In the genomic region with DNA sequence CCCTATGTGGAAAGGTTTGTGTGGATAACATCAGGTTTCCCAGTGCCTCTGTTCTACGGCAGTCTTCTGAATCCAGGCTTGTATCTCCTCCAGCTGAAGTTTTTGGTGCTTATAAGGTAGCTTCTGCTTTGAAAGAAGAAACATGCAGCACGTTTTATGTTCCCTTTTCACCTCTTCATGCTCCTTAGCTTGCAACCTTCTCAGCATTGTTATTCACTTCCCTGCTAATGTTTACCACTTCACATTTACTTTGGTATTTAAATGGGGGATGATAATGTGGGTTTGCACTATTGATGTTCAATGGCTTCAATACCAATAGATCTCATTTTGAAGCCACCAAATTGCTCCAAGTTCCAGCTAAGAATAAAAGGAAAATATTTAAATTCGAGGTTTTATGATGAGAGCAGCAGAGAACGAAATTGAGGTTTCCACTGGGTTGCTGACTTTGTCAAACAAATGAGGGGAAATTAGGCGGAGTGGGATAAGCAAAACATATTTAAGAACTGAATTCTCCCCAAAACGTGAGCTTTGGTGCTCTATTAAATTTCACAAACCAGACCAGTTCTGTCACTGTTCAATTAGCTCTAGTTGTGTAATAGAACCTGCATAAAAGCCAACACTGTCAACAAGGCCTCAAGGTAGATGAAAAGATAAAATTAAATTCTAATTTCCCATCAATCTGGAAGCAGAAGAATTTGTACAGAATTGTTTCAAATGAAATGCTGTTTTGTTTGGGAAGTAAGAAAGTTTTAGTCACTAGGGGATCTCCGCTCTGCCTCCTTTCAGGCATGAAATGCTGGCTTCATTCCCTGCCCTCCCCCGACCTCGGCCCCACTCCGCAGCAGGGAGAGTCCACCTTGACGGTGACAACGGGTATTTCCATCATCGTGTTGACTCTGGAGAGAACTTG, we compare ENCODE assay signal across 21 cellular contexts. TPM values are rescaled to one million over a fixed set of nuclear protein-coding genes. Genes with fewer than 3 reads are reported as not detected.
DNase-seq lines count a peak whose midpoint lies in the region; ATAC-seq, FAIRE-seq and TF ChIP-seq lines count a peak whose summit lies in the region.
"Had no signal": no experiment of that assay in that cellular context is flagged by ENCODE, and none has a peak within 500 bp of the region (broad histone marks: within the 10 kb centered on the region; RNA-seq: fewer than 3 reads in every experiment).

No MANE protein-coding gene starts in this region.

- no peak overlapping the region for H3K27ac ChIP-seq in H1 (ENCODE audit: low read depth, low read length)
- H3K27ac ChIP-seq: heart left ventricle, left ventricle myocardium inferior, Peyer's patch, sigmoid colon had no signal

- H3K23ac ChIP-seq in H1 (ENCODE audit: insufficient read length), result no peak overlapping the region

- H3K4me3 ChIP-seq in H1 (ENCODE audit: extremely low read depth in 1 of 4, insufficient read depth in 2 of 4, low read depth in 3 of 4, low read length in 4 of 4), result peak overlapping the region in 1 of 4 experiments; percentile 20; a peak in 1 of 8 replicates
- H3K4me3 ChIP-seq: heart left ventricle, left ventricle myocardium inferior, Peyer's patch, sigmoid colon had no signal

- peaks cover 12 to 13% of the 10 kb centered on the region in 2 experiments for H3K9me3 ChIP-seq in H1 (ENCODE audit: insufficient read depth in 2 of 2, low read depth in 1 of 2, low read length in 1 of 2)
- H3K9me3 ChIP-seq: heart left ventricle, left ventricle myocardium inferior, Peyer's patch, sigmoid colon had no signal

- H3K79me2 ChIP-seq in H1 (ENCODE audit: control insufficient read depth in 1 of 2, insufficient read depth in 2 of 2, low read length in 2 of 2), result no peaks in the 10 kb centered on the region

- peak overlapping the region; percentile 86 for H3K27ac Mint-ChIP-seq in stimulated activated memory B cell treated with anti-CD40 and anti-IgM and Interleukin-4, amounts not matched to agents 10 μg/mL and 1 μg/mL and 100 μg/mL, for 72 hours
- no peak overlapping the region for H3K27ac Mint-ChIP-seq in activated CD4-positive, alpha-beta memory T cell treated with anti-CD3 and anti-CD28 coated beads, Interleukin-2, amount 10 ng/mL, durations not matched to agents 7 days and 5 days
- H3K27ac Mint-ChIP-seq: nephron had no signal

- H3K23me2 ChIP-seq in H1 (ENCODE audit: low read depth, low read length), result no peaks in the 10 kb centered on the region

- CTCF ChIA-PET in H1 (lab: Charles Lee; ENCODE audit: partially characterized antibody), result interaction anchor here (0.7 to 1.6 kb wide), 3 partner anchors 11 to 96 kb away, joined by 3 to 5 read pairs (median 4); no protein-coding TSS in a partner anchor
- CTCF ChIA-PET in activated CD4-positive, alpha-beta memory T cell treated with anti-CD3 and anti-CD28 coated beads, Interleukin-2, amount 10 ng/mL, durations not matched to agents 7 days and 5 days (lab: Charles Lee), result no interaction called here

- H4K91ac ChIP-seq in H1 (replicated peaks; ENCODE audit: insufficient read length, low read length), result no peak overlapping the region

- peaks cover 68% of the 10 kb centered on the region for H3K4me1 Mint-ChIP-seq in stimulated activated memory B cell treated with anti-CD40 and anti-IgM and Interleukin-4, amounts not matched to agents 10 μg/mL and 1 μg/mL and 100 μg/mL, for 72 hours
- H3K4me1 Mint-ChIP-seq in activated CD4-positive, alpha-beta memory T cell treated with anti-CD3 and anti-CD28 coated beads, Interleukin-2, amount 10 ng/mL, durations not matched to agents 7 days and 5 days, result peaks cover 4% of the 10 kb centered on the region
- H3K4me1 Mint-ChIP-seq: nephron had no signal

- H2BK20ac ChIP-seq in H1 (ENCODE audit: low read length), result no peak overlapping the region

- no peak overlapping the region for H2BK12ac ChIP-seq in H1 (ENCODE audit: low read depth, low read length)

- POLR2A ChIA-PET in H1 (lab: Charles Lee; ENCODE audit: partially characterized antibody), result no interaction called here
- POLR2A ChIA-PET in activated CD4-positive, alpha-beta memory T cell treated with anti-CD3 and anti-CD28 coated beads, Interleukin-2, amount 10 ng/mL, durations not matched to agents 7 days and 5 days (lab: Charles Lee), result no interaction called here

- no peak overlapping the region for H3K56ac ChIP-seq in H1 (replicated peaks; ENCODE audit: insufficient read length, low read depth, low read length)

- no peak overlapping the region for H2AK5ac ChIP-seq in H1 (ENCODE audit: low read depth, low read length)

- WGBS in H1 (ENCODE audit: extremely low coverage in 1 of 2, insufficient coverage in 1 of 2, insufficient read length in 1 of 2, insufficient replicate concordance in 2 of 2, low coverage in 1 of 2, low lambda C conversion rate in 2 of 2, missing lambda C conversion rate in 1 of 2), 2 experiments, result 80% methylated on average over 13 of the region's 13 CpGs; no CpG with 5 or more reads in 1 of the 2 experiments

- H4K20me1 ChIP-seq in H1 (replicated peaks in 1 of 2; ENCODE audit: control insufficient read depth in 1 of 2, insufficient read depth in 2 of 2, low read length in 2 of 2), result no peaks in the 10 kb centered on the region

- ATAC-seq in GM18907 (IDR thresholded peaks at IDR 0.05; ENCODE audit: unreplicated experiment) (peak; percentile 60), HG02870 (IDR thresholded peaks at IDR 0.05; ENCODE audit: unreplicated experiment) (peak; percentile 43), sciatic nerve (no peak)
- peak; percentile 80 for ATAC-seq in stimulated activated memory B cell treated with anti-CD40 and anti-IgM and Interleukin-4, amounts not matched to agents 10 μg/mL and 1 μg/mL and 100 μg/mL, for 72 hours
- ATAC-seq: heart left ventricle had no signal

- H2BK15ac ChIP-seq in H1 (ENCODE audit: low read length), result no peak overlapping the region

- no peak overlapping the region for H2BK120ac ChIP-seq in H1 (replicated peaks; ENCODE audit: low read depth, low read length)

- H3K4ac ChIP-seq in H1 (replicated peaks; ENCODE audit: insufficient read length, low read depth, low read length), result no peak overlapping the region

- H3K36me3 Mint-ChIP-seq in stimulated activated memory B cell treated with anti-CD40 and anti-IgM and Interleukin-4, amounts not matched to agents 10 μg/mL and 1 μg/mL and 100 μg/mL, for 72 hours, result no peaks in the 10 kb centered on the region
- no peaks in the 10 kb centered on the region for H3K36me3 Mint-ChIP-seq in activated CD4-positive, alpha-beta memory T cell treated with anti-CD3 and anti-CD28 coated beads, Interleukin-2, amount 10 ng/mL, durations not matched to agents 7 days and 5 days (ENCODE audit: low read depth)

- H3K9me3 Mint-ChIP-seq in stimulated activated memory B cell treated with anti-CD40 and anti-IgM and Interleukin-4, amounts not matched to agents 10 μg/mL and 1 μg/mL and 100 μg/mL, for 72 hours, result no peaks in the 10 kb centered on the region
- peaks cover 17% of the 10 kb centered on the region for H3K9me3 Mint-ChIP-seq in activated CD4-positive, alpha-beta memory T cell treated with anti-CD3 and anti-CD28 coated beads, Interleukin-2, amount 10 ng/mL, durations not matched to agents 7 days and 5 days

- no peak for FAIRE-seq in H1 (lab: Jason Lieb, UNC)

- H2AFZ ChIP-seq in H1 (ENCODE audit: low read length), result no peak overlapping the region; the same call in 1 of the 2 replicates

- no peak for TF ChIP-seq RAD21 in H1 (IDR thresholded peaks at IDR 0.05 in 1 of 2, conservative IDR thresholded peaks at IDR 0.05 in 1 of 2; ENCODE audit: low read depth in 2 of 2, low read length in 2 of 2)

- H3K4me3 Mint-ChIP-seq in stimulated activated memory B cell treated with anti-CD40 and anti-IgM and Interleukin-4, amounts not matched to agents 10 μg/mL and 1 μg/mL and 100 μg/mL, for 72 hours, result peak overlapping the region; percentile 40
- no peak overlapping the region for H3K4me3 Mint-ChIP-seq in activated CD4-positive, alpha-beta memory T cell treated with anti-CD3 and anti-CD28 coated beads, Interleukin-2, amount 10 ng/mL, durations not matched to agents 7 days and 5 days
- H3K4me3 Mint-ChIP-seq: CD14-positive monocyte, nephron had no signal

- no peak overlapping the region for H4K5ac ChIP-seq in H1 (ENCODE audit: insufficient read length, low read depth, low read length)

- H3K27me3 ChIP-seq in H1 (replicated peaks in 1 of 4; ENCODE audit: control insufficient read depth in 3 of 4, extremely low read depth in 1 of 4, insufficient read depth in 3 of 4, low read length in 3 of 4), result no peaks in the 10 kb centered on the region
- H3K27me3 ChIP-seq: heart left ventricle, Peyer's patch, sigmoid colon had no signal

- intact Hi-C loops in sciatic nerve (cut with DNase I), result no loop called here

- H3K36me3 ChIP-seq in H1 (ENCODE audit: control insufficient read depth in 2 of 4, insufficient read depth in 4 of 4, low read length in 3 of 4), result no peaks in the 10 kb centered on the region; a peak in 1 of 8 replicates
- H3K36me3 ChIP-seq: heart left ventricle, left ventricle myocardium inferior, Peyer's patch, sigmoid colon had no signal

- DNase-seq in H1 (ENCODE audit: low read depth in 1 of 2, low spot score in 2 of 2), result no peak
- no peak for DNase-seq in sciatic nerve (ENCODE audit: low spot score)
- no peak for DNase-seq in activated CD4-positive, alpha-beta memory T cell treated with anti-CD3 and anti-CD28 coated beads, Interleukin-2, amount 10 ng/mL, durations not matched to agents 7 days and 5 days
- no peak for DNase-seq in activated gamma-delta T cell treated with Interleukin-2 at 50 U/mL for 16 hours
- DNase-seq: activated T-cell treated with anti-CD3 and anti-CD28 coated beads for 4 hours; DMS79 treated with DMSO at 0.1 percent for 48 hours; heart left ventricle; KG1; left ventricle myocardium inferior; NCI-H146; Peyer's patch; sigmoid colon; stimulated activated CD4-positive, alpha-beta T cell treated with anti-CD3 and anti-CD28 coated beads, Interleukin-4, amount 100 ng/mL, for 4 hours; stimulated activated naive CD4-positive, alpha-beta T cell; T-helper 1 cell had no signal

- no peaks in the 10 kb centered on the region for H3K27me3 Mint-ChIP-seq in stimulated activated memory B cell treated with anti-CD40 and anti-IgM and Interleukin-4, amounts not matched to agents 10 μg/mL and 1 μg/mL and 100 μg/mL, for 72 hours
- peaks cover 14% of the 10 kb centered on the region for H3K27me3 Mint-ChIP-seq in activated CD4-positive, alpha-beta memory T cell treated with anti-CD3 and anti-CD28 coated beads, Interleukin-2, amount 10 ng/mL, durations not matched to agents 7 days and 5 days

- H3K4me2 ChIP-seq in H1 (ENCODE audit: insufficient read depth in 1 of 2, low read depth in 2 of 2, low read length in 2 of 2), result peak overlapping the region; percentile 2 to 33; a peak in 1 of 4 replicates

- peaks cover 0 to 6% (median 3%) of the 10 kb centered on the region in 4 experiments; a peak in 3 of 7 replicates for H3K4me1 ChIP-seq in H1 (replicated peaks in 1 of 4; ENCODE audit: control insufficient read depth in 3 of 4, insufficient read depth in 4 of 4, low read length in 3 of 4)
- H3K4me1 ChIP-seq: sigmoid colon had no signal

- H3K14ac ChIP-seq in H1 (ENCODE audit: insufficient read length), result no peak overlapping the region

- H3K18ac ChIP-seq in H1 (ENCODE audit: extremely low read depth, low read length), result no peak overlapping the region; the same call in 1 of the 2 replicates

- no peaks in the 10 kb centered on the region for H3K79me1 ChIP-seq in H1 (ENCODE audit: low read depth, low read length)

- H4K8ac ChIP-seq in H1 (ENCODE audit: extremely low read depth, insufficient read depth, low read length), result no peak overlapping the region; the same call in 1 of the 2 replicates

- no peak for TF ChIP-seq EP300 in H1 (IDR thresholded peaks at IDR 0.05; ENCODE audit: borderline replicate concordance in 1 of 2, low read depth in 2 of 2, low read length in 2 of 2)

- no peak for TF ChIP-seq POLR2A in H1 (IDR thresholded peaks at IDR 0.05; ENCODE audit: control extremely low read depth in 1 of 2, low read depth in 2 of 2, low read length in 2 of 2)

- H2BK5ac ChIP-seq in H1 (ENCODE audit: low read depth, low read length), result no peak overlapping the region

- H3K9ac ChIP-seq in H1 (replicated peaks in 1 of 4; ENCODE audit: extremely low read depth in 1 of 4, low read depth in 3 of 4, low read length in 3 of 4), result no peak overlapping the region

- no peak for TF ChIP-seq CTCF in H1 (IDR thresholded peaks at IDR 0.05; ENCODE audit: control extremely low read depth in 1 of 3, insufficient read depth in 1 of 3, low read depth in 1 of 3, low read length in 3 of 3)

RNA-seq across cellular contexts. Expression of a gene that starts 1.4 kb away (rescaled TPM):
- total RNA-seq in H1 (2021; fragmentation: NEBNext Ultra II Directional; extraction: Animal tissue kit (Norgen Biotek cat#: 25700)), result not detected in 2 replicates
- not detected in 2 replicates for polyA plus RNA-seq in H1 (2011; rRNA removed)
- not detected for polyA plus RNA-seq in H1 (2011; cell fraction: cytosol; rRNA removed)
- not detected for polyA plus RNA-seq in H1 (2011; cell fraction: nucleus; rRNA removed)
- not detected in 4 replicates for polyA plus RNA-seq in H1 (2012, experiment 1 of 2)
- not detected for polyA plus RNA-seq in H1 (2012, experiment 2 of 2)
- 0.02 TPM for polyA plus RNA-seq in H1 (2013, experiment 1 of 2)
- polyA plus RNA-seq in H1 (2013, experiment 2 of 2), result not detected
- not detected in 2 replicates for polyA minus RNA-seq in H1 (2011; rRNA and poly(A)+ RNA removed)
- not detected for polyA minus RNA-seq in H1 (2011; cell fraction: cytosol; rRNA and poly(A)+ RNA removed)
- polyA minus RNA-seq in H1 (2011; cell fraction: nucleus; rRNA and poly(A)+ RNA removed), result not detected
- total RNA-seq in sciatic nerve, result not detected
- total RNA-seq in activated CD4-positive, alpha-beta memory T cell treated with anti-CD3 and anti-CD28 coated beads, Interleukin-2, amount 10 ng/mL, durations not matched to agents 7 days and 5 days, result not detected
- total RNA-seq: left ventricle myocardium inferior, NCI-H460, Peyer's patch, sigmoid colon had no signal
- polyA plus RNA-seq: CD14-positive monocyte had no signal

RNA-seq across cellular contexts. Expression of a gene that starts 47.1 kb away (rescaled TPM):
- 20.9 and 21.9 TPM in 2 replicates for total RNA-seq in H1 (2021; fragmentation: NEBNext Ultra II Directional; extraction: Animal tissue kit (Norgen Biotek cat#: 25700))
- 6.6 and 9.7 TPM in 2 replicates for polyA plus RNA-seq in H1 (2011; rRNA removed)
- 13.2 TPM for polyA plus RNA-seq in H1 (2011; cell fraction: cytosol; rRNA removed)
- polyA plus RNA-seq in H1 (2011; cell fraction: nucleus; rRNA removed), result 18.1 TPM
- 18.8 to 22.2 TPM (median 20.2 TPM) in 4 replicates for polyA plus RNA-seq in H1 (2012, experiment 1 of 2)
- 2.7 TPM for polyA plus RNA-seq in H1 (2012, experiment 2 of 2)
- polyA plus RNA-seq in H1 (2013, experiment 1 of 2), result 29.2 TPM
- 34.3 TPM for polyA plus RNA-seq in H1 (2013, experiment 2 of 2)
- 9.6 and 15.1 TPM in 2 replicates for polyA minus RNA-seq in H1 (2011; rRNA and poly(A)+ RNA removed)
- polyA minus RNA-seq in H1 (2011; cell fraction: cytosol; rRNA and poly(A)+ RNA removed), result 11.4 TPM
- 21.1 TPM for polyA minus RNA-seq in H1 (2011; cell fraction: nucleus; rRNA and poly(A)+ RNA removed)
- 95.2 TPM for total RNA-seq in sciatic nerve
- total RNA-seq in activated CD4-positive, alpha-beta memory T cell treated with anti-CD3 and anti-CD28 coated beads, Interleukin-2, amount 10 ng/mL, durations not matched to agents 7 days and 5 days, result 10 to 100 TPM; 27.3 to 28.9 TPM
